7 cellular contexts compared by ENCODE assay signal in the genomic region with DNA sequence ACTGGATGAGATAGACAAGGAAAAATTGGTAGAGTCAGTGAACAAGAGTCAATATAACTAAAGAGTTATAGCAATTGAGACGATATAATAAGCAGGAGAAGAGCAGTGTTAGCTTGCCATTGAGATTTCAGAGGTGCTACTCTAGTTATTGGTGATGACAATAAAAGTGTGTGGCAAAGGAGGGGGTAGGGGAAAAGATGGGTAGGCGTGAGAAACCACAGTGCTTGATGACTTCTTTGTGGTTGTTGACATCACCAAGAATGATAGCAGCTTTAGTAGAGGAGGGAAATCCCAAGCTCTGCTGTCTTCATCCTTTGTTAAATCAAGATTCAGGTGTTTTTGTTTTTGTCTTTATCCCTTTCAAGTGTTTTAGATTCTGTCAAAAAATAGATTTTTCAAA.
DNase-seq lines count a peak whose midpoint lies in the region; ATAC-seq, FAIRE-seq and TF ChIP-seq lines count a peak whose summit lies in the region.

No MANE protein-coding gene starts in this region.

- H3K9ac ChIP-seq in MM.1S (ENCODE audit: low read length): no peak overlapping the region

- ATAC-seq in GM21528 (IDR thresholded peaks at IDR 0.05; ENCODE audit: low FRiP score, unreplicated experiment) (peak; percentile 93), pancreas (no peak)
- peak; percentile 96 for ATAC-seq in activated naive CD8-positive, alpha-beta T cell treated with anti-CD3 and anti-CD28 coated beads, Interleukin-2, amount 10 ng/mL, durations not matched to agents 7 days and 5 days (ENCODE audit: low read depth)

- no peaks in the 10 kb centered on the region for H3K9me2 ChIP-seq in MM.1S (replicated peaks; ENCODE audit: insufficient read depth, low read length)

- H3K4me1 ChIP-seq in MM.1S (ENCODE audit: low read length): peaks cover 10% of the 10 kb centered on the region
- H3K4me1 ChIP-seq in pancreas: no peaks in the 10 kb centered on the region
- H3K4me1 ChIP-seq in spleen: peaks cover 0 to 11% (median 4%) of the 10 kb centered on the region in 6 donors

- POLR2A ChIA-PET in activated naive CD8-positive, alpha-beta T cell treated with anti-CD3 and anti-CD28 coated beads, Interleukin-2, amount 10 ng/mL, durations not matched to agents 7 days and 5 days (lab: Charles Lee): interaction anchor here (1.0 kb wide), 1 partner anchor 109 kb away, joined by 3 read pairs; no protein-coding TSS in a partner anchor

- no peaks in the 10 kb centered on the region for H3K79me2 ChIP-seq in MM.1S (ENCODE audit: low read length)

- H3K27me3 ChIP-seq in MM.1S (replicated peaks; ENCODE audit: insufficient read depth, low read length): no peaks in the 10 kb centered on the region
- no peaks in the 10 kb centered on the region for H3K27me3 ChIP-seq in pancreas
- no peaks in the 10 kb centered on the region for H3K27me3 ChIP-seq in spleen (replicated peaks in 1 of 7)

- intact Hi-C loops in pancreas (cut with DNase I): no loop called here
- intact Hi-C loops in spleen (cut with DNase I; ENCODE audit: low total_unique reads): no loop called here

- H3K4me2 ChIP-seq in MM.1S (ENCODE audit: low read depth, low read length): peak overlapping the region; percentile 33; the same call in 1 of the 2 replicates

- H3K27ac Mint-ChIP-seq in activated naive CD8-positive, alpha-beta T cell treated with anti-CD3 and anti-CD28 coated beads, Interleukin-2, amount 10 ng/mL, durations not matched to agents 7 days and 5 days: no peak overlapping the region

- H4K20me1 ChIP-seq in MM.1S (ENCODE audit: insufficient read depth, low read length): no peaks in the 10 kb centered on the region

- TF ChIP-seq POLR2A in spleen (IDR thresholded peaks at IDR 0.05): no peak

- H3K27me3 Mint-ChIP-seq in activated naive CD8-positive, alpha-beta T cell treated with anti-CD3 and anti-CD28 coated beads, Interleukin-2, amount 10 ng/mL, durations not matched to agents 7 days and 5 days: peaks cover 14% of the 10 kb centered on the region

- H3K4me3 Mint-ChIP-seq in activated naive CD8-positive, alpha-beta T cell treated with anti-CD3 and anti-CD28 coated beads, Interleukin-2, amount 10 ng/mL, durations not matched to agents 7 days and 5 days: no peak overlapping the region

- TF ChIP-seq CTCF in MM.1S (IDR thresholded peaks at IDR 0.05; ENCODE audit: low read length): no peak
- no peak for TF ChIP-seq CTCF in pancreas (IDR thresholded peaks at IDR 0.05)
- no peak for TF ChIP-seq CTCF in spleen (IDR thresholded peaks at IDR 0.05 in 8 of 11, conservative IDR thresholded peaks at IDR 0.05 in 3 of 11)

- H3F3A ChIP-seq in MM.1S (ENCODE audit: insufficient read depth, low read length): no peaks in the 10 kb centered on the region

- H3K36me3 ChIP-seq in MM.1S (replicated peaks; ENCODE audit: insufficient read depth, low read length): no peaks in the 10 kb centered on the region
- no peaks in the 10 kb centered on the region for H3K36me3 ChIP-seq in pancreas
- H3K36me3 ChIP-seq in spleen: no peaks in the 10 kb centered on the region

- no peak for FAIRE-seq in pancreas (lab: Jason Lieb, UNC)

- peak; percentile 71 for DNase-seq in MM.1S
- no peak for DNase-seq in activated naive CD8-positive, alpha-beta T cell treated with anti-CD3 and anti-CD28 coated beads, Interleukin-2, amount 10 ng/mL, durations not matched to agents 7 days and 5 days
- DNase-seq in stimulated activated CD8-positive, alpha-beta memory T cell treated with anti-CD3 and anti-CD28 coated beads, Interleukin-7, amount 100 ng/mL, for 1 hour (ENCODE audit: low read depth in 2 of 2): peak; percentile 11 to 25
- no peak for DNase-seq in DMS153 (lab: John Stamatoyannopoulos, UW)
- DNase-seq in pancreas: no peak
- DNase-seq in spleen: no peak

- peaks cover 8% of the 10 kb centered on the region for H3K4me1 Mint-ChIP-seq in activated naive CD8-positive, alpha-beta T cell treated with anti-CD3 and anti-CD28 coated beads, Interleukin-2, amount 10 ng/mL, durations not matched to agents 7 days and 5 days

- no peak overlapping the region for H2AFZ ChIP-seq in MM.1S (ENCODE audit: low read length)

- peaks cover 12% of the 10 kb centered on the region for H3K9me3 Mint-ChIP-seq in activated naive CD8-positive, alpha-beta T cell treated with anti-CD3 and anti-CD28 coated beads, Interleukin-2, amount 10 ng/mL, durations not matched to agents 7 days and 5 days

- H3K9me3 ChIP-seq in MM.1S (replicated peaks; ENCODE audit: insufficient read depth, low read length): no peaks in the 10 kb centered on the region
- no peaks in the 10 kb centered on the region for H3K9me3 ChIP-seq in pancreas
- no peaks in the 10 kb centered on the region for H3K9me3 ChIP-seq in spleen

- H3K4me3 ChIP-seq in MM.1S (ENCODE audit: low read length) (no peak overlapping the region), pancreas (no peak overlapping the region), spleen (no peak overlapping the region)

- H3K36me3 Mint-ChIP-seq in activated naive CD8-positive, alpha-beta T cell treated with anti-CD3 and anti-CD28 coated beads, Interleukin-2, amount 10 ng/mL, durations not matched to agents 7 days and 5 days: peaks cover 2% of the 10 kb centered on the region

- H3K27ac ChIP-seq in MM.1S (ENCODE audit: low read length) (peak overlapping the region; percentile 29; the same call in 1 of the 2 replicates), pancreas (no peak overlapping the region), spleen (no peak overlapping the region)

- 43 to 60% methylated on average over 2 of the region's 2 CpGs for WGBS in pancreas, 2 donors
- 46 to 57% (median 49%) methylated on average over 2 of the region's 2 CpGs for WGBS in spleen, 5 donors

Comparison
In these comparisons a context has a peak if more than half of its experiments do, and no peak if none do; other contexts are left out.
1. ATAC-seq: peak in GM21528 (single experiment) and activated naive CD8-positive, alpha-beta T cell treated with anti-CD3 and anti-CD28 coated beads, Interleukin-2, amount 10 ng/mL, durations not matched to agents 7 days and 5 days (single experiment); none in pancreas (0 of 4).
2. DNase-seq: peak in MM.1S (single experiment) and stimulated activated CD8-positive, alpha-beta memory T cell treated with anti-CD3 and anti-CD28 coated beads, Interleukin-7, amount 100 ng/mL, for 1 hour (2 of 2); none in activated naive CD8-positive, alpha-beta T cell treated with anti-CD3 and anti-CD28 coated beads, Interleukin-2, amount 10 ng/mL, durations not matched to agents 7 days and 5 days (single experiment), DMS153 (single experiment), pancreas (0 of 6) and spleen (single experiment).